8 cellular contexts compared by ENCODE assay signal in genomic region chr4:140012688-140013087, GRCh38.
DNase-seq lines count a peak whose midpoint lies in the region; ATAC-seq, FAIRE-seq and TF ChIP-seq lines count a peak whose summit lies in the region.

No MANE protein-coding gene starts in this region.

- peaks cover 2% of the 10 kb centered on the region for H3K27me3 ChIP-seq in mammary epithelial cell (ENCODE audit: insufficient read depth, low read length)

- no peaks in the 10 kb centered on the region for H3K4me1 ChIP-seq in mammary epithelial cell (ENCODE audit: insufficient read depth, low read length)

- intact Hi-C loops in mammary epithelial cell (cut with micrococcal nuclease), result loop anchor here (1.0 to 10.0 kb wide), 8 partner anchors 38 to 592 kb away; no protein-coding TSS in a partner anchor

- DNase-seq in AG09319 (ENCODE audit: extremely low read depth, low read depth), result peak; percentile 43
- DNase-seq in NCI-H146 treated with DMSO at 0.1 percent for 48 hours (lab: John Stamatoyannopoulos, UW; ENCODE audit: unreplicated experiment), result peak; percentile 84
- DNase-seq in WTC11 (ENCODE audit: low spot score), result peak; percentile 60
- DNase-seq in mammary epithelial cell, result peak; percentile 71
- DNase-seq in stimulated activated CD4-positive, alpha-beta T cell treated with anti-CD3 and anti-CD28 coated beads, Interleukin-1b, Interleukin-23, amount 100 ng/mL, for 48 hours, result peak; percentile 33
- DNase-seq in SW 1271 (lab: John Stamatoyannopoulos, UW), result no peak

- H2AFZ ChIP-seq in mammary epithelial cell (ENCODE audit: low read depth, low read length), result no peak overlapping the region

- FAIRE-seq in islet of Langerhans (lab: Jason Lieb, UNC), result peak; percentile 99

- no peak overlapping the region for H3K4me2 ChIP-seq in mammary epithelial cell (ENCODE audit: insufficient read depth, low read depth, low read length)

- dilution Hi-C loops in mammary epithelial cell (cut with HindIII; ENCODE audit: low sequenced_read_pairs), result no loop called here

- no peak overlapping the region for H3K27ac Mint-ChIP-seq in WTC11

- H3K9ac ChIP-seq in mammary epithelial cell (ENCODE audit: insufficient read depth, low read length), result no peak overlapping the region

- peaks cover 15% of the 10 kb centered on the region for H3K4me1 Mint-ChIP-seq in WTC11

- POLR2A ChIA-PET in WTC11 (lab: Charles Lee), result interaction anchor here (1.0 kb wide), 1 partner anchor 240 kb away, joined by 3 read pairs; no protein-coding TSS in a partner anchor

- no peaks in the 10 kb centered on the region for H4K20me1 ChIP-seq in mammary epithelial cell (ENCODE audit: insufficient read depth, low read length)

- H3K27ac ChIP-seq in mammary epithelial cell (ENCODE audit: insufficient read depth, low read depth, low read length), result no peak overlapping the region

- no peaks in the 10 kb centered on the region for H3K36me3 ChIP-seq in mammary epithelial cell (ENCODE audit: insufficient read depth, low read length)

- WGBS in mammary epithelial cell (ENCODE audit: low coverage, missing lambda C conversion rate), result 51% methylated on average over 6 of the region's 6 CpGs

- H3K4me3 ChIP-seq in mammary epithelial cell (replicated peaks in 1 of 3; ENCODE audit: insufficient read depth in 1 of 3, low read depth in 2 of 3, low read length in 3 of 3), result no peak overlapping the region

- no peaks in the 10 kb centered on the region for H3K79me2 ChIP-seq in mammary epithelial cell (ENCODE audit: insufficient read depth, low read length)

- H3K9me3 Mint-ChIP-seq in WTC11, result peaks cover 15% of the 10 kb centered on the region

- CTCF ChIA-PET in WTC11 (lab: Charles Lee) (interaction anchor here (0.5 to 3.1 kb wide), 38 partner anchors 8 to 990 kb away, joined by 3 to 46 read pairs (median 4); partner anchors contain the start of genes MAML3, MGST2 and SCOC), mammary epithelial cell (lab: Charles Lee; ENCODE audit: low non-redundant PET) (interaction anchor here (0.5 to 1.2 kb wide), 4 partner anchors 112 to 347 kb away, joined by 3 to 8 read pairs (median 4); no protein-coding TSS in a partner anchor)

- peak; percentile 70 for ATAC-seq in GM19395 (IDR thresholded peaks at IDR 0.05; ENCODE audit: unreplicated experiment)
- peak; percentile 99 for ATAC-seq in WTC11

- no TSS peak for BruUV-seq in mammary epithelial cell (replicated peaks; lab: Mats Ljungman, UMichigan)

- TF ChIP-seq CTCF in AG09319 (IDR thresholded peaks at IDR 0.05; ENCODE audit: low read depth, low read length) (peak; percentile 58), WTC11 (IDR thresholded peaks at IDR 0.05) (no peak; the same call in 1 of the 2 replicates), mammary epithelial cell (conservative IDR thresholded peaks at IDR 0.05 in 1 of 2, IDR thresholded peaks at IDR 0.05 in 1 of 2; ENCODE audit: extremely low read depth in 1 of 2, insufficient read depth in 1 of 2, low read depth in 1 of 2, low read length in 2 of 2) (peak; percentile 62 to 64)

- no peaks in the 10 kb centered on the region for H3K27me3 Mint-ChIP-seq in WTC11 (ENCODE audit: low read depth)

- no peak overlapping the region for H3K4me3 Mint-ChIP-seq in WTC11

- H3K36me3 Mint-ChIP-seq in WTC11, result peaks cover 11% of the 10 kb centered on the region

- in situ Hi-C loops in mammary epithelial cell (cut with MboI; ENCODE audit: low sequenced_read_pairs in 2 of 2), result loop anchor here in 1 of 2 donors (10.0 kb wide), 1 partner anchor 242 kb away; no protein-coding TSS in a partner anchor

- H3K9me3 ChIP-seq in mammary epithelial cell (replicated peaks; ENCODE audit: insufficient read depth, low read length), result no peaks in the 10 kb centered on the region

TF ChIP-seq in WTC11, 78 proteins besides CTCF, POLR2A, EP300 and RAD21:
- no peak for TF ChIP-seq NFYB (CRISPR knock-in tag; conservative IDR thresholded peaks at IDR 0.05; ENCODE audit: low read depth)
- TF ChIP-seq MLX (CRISPR knock-in tag; IDR thresholded peaks at IDR 0.05), result no peak
- TF ChIP-seq HMGA2 (CRISPR knock-in tag; IDR thresholded peaks at IDR 0.05), result no peak
- TF ChIP-seq E2F5 (CRISPR knock-in tag; IDR thresholded peaks at IDR 0.05), result no peak
- TF ChIP-seq JUN (CRISPR knock-in tag; IDR thresholded peaks at IDR 0.05), result no peak
- TF ChIP-seq ATF3 (CRISPR knock-in tag; conservative IDR thresholded peaks at IDR 0.05), result no peak
- no peak for TF ChIP-seq ZSCAN18 (CRISPR knock-in tag; IDR thresholded peaks at IDR 0.05)
- no peak for TF ChIP-seq NR2C2 (CRISPR knock-in tag; IDR thresholded peaks at IDR 0.05)
- no peak for TF ChIP-seq E2F1 (CRISPR knock-in tag; IDR thresholded peaks at IDR 0.05)
- TF ChIP-seq PREB (CRISPR knock-in tag; IDR thresholded peaks at IDR 0.05; ENCODE audit: borderline replicate concordance), result no peak
TF ChIP-seq in WTC11: peak in this region for 0.

Comparison
In these comparisons a context has a peak if more than half of its experiments do, and no peak if none do; other contexts are left out.
1. DNase-seq: peak in AG09319 (single experiment), NCI-H146 treated with DMSO at 0.1 percent for 48 hours (single experiment), WTC11 (single experiment), mammary epithelial cell (single experiment) and stimulated activated CD4-positive, alpha-beta T cell treated with anti-CD3 and anti-CD28 coated beads, Interleukin-1b, Interleukin-23, amount 100 ng/mL, for 48 hours (single experiment); none in SW 1271 (0 of 2).